ENCODE assay signal across 21 cellular contexts in genomic region chr3:4550957-4551754, GRCh38. TPM values are rescaled to one million over a fixed set of nuclear protein-coding genes. Genes with fewer than 3 reads are reported as not detected.
DNase-seq lines count a peak whose midpoint lies in the region; ATAC-seq, FAIRE-seq and TF ChIP-seq lines count a peak whose summit lies in the region.
"Had no signal": no experiment of that assay in that cellular context is flagged by ENCODE, and none has a peak within 500 bp of the region (broad histone marks: within the 10 kb centered on the region; RNA-seq: fewer than 3 reads in every experiment).

No MANE protein-coding gene starts in this region.

- CTCF ChIA-PET in endothelial cell of umbilical vein (lab: Charles Lee): no interaction called here

- H3K79me2 ChIP-seq in endothelial cell of umbilical vein (ENCODE audit: control insufficient read depth, insufficient read depth, low read length): no peaks in the 10 kb centered on the region

- FAIRE-seq in endothelial cell of umbilical vein (lab: Jason Lieb, UNC): peak; percentile 44

- TF ChIP-seq POLR2A in Peyer's patch (IDR thresholded peaks at IDR 0.05) (no peak), endothelial cell of umbilical vein (IDR thresholded peaks at IDR 0.05; ENCODE audit: low read depth, low read length) (no peak), spleen (IDR thresholded peaks at IDR 0.05) (no peak)

- no peak overlapping the region for H3K9ac ChIP-seq in endothelial cell of umbilical vein (replicated peaks; ENCODE audit: extremely low read depth, insufficient read depth, low read length)
- H3K9ac ChIP-seq: GM23248 had no signal

- H3K9me3 ChIP-seq in Peyer's patch: no peaks in the 10 kb centered on the region
- H3K9me3 ChIP-seq in endothelial cell of umbilical vein (replicated peaks; ENCODE audit: control insufficient read depth, insufficient read depth, low read length): no peaks in the 10 kb centered on the region
- H3K9me3 ChIP-seq in spleen: peaks cover 0 to 1% (median under 1%) of the 10 kb centered on the region in 8 donors
- H3K9me3 ChIP-seq: prostate gland had no signal

- H2AFZ ChIP-seq in endothelial cell of umbilical vein (ENCODE audit: low read depth, low read length): no peak overlapping the region
- H2AFZ ChIP-seq: GM23248 had no signal

- DNase-seq in Peyer's patch: no peak
- DNase-seq in endothelial cell of umbilical vein (ENCODE audit: low read depth, low spot score): no peak
- peak; percentile 50 for DNase-seq in left kidney (ENCODE audit: low read depth, low spot score)
- DNase-seq in spleen: no peak
- no peak for DNase-seq in OCI-M1 (lab: John Stamatoyannopoulos, UW)
- DNase-seq in hypothalamus (lab: John Stamatoyannopoulos, UW): no peak
- DNase-seq in activated CD8-positive, alpha-beta memory T cell treated with anti-CD3 and anti-CD28 coated beads for 24 hours: no peak
- DNase-seq: activated CD4-positive, alpha-beta T cell treated with anti-CD3 and anti-CD28 coated beads for 36 hours; activated CD8-positive, alpha-beta memory T cell treated with anti-CD3 and anti-CD28 coated beads, Interleukin-2, amount 10 ng/mL, durations not matched to agents 7 days and 5 days; activated effector memory CD4-positive, alpha-beta T cell treated with Interleukin-2 at 50 U/mL for 16 hours; amniotic stem cell; central memory CD4-positive, alpha-beta T cell; GM23248; left colon; naive thymus-derived CD4-positive, alpha-beta T cell; NCI-H1694 treated with DMSO at 0.1 percent for 48 hours; NCI-H226; stimulated activated naive CD4-positive, alpha-beta T cell; T-helper 9 cell had no signal

- no peaks in the 10 kb centered on the region for H3K4me1 ChIP-seq in Peyer's patch
- peaks cover 2% of the 10 kb centered on the region for H3K4me1 ChIP-seq in endothelial cell of umbilical vein (ENCODE audit: control insufficient read depth, extremely low read depth, insufficient read depth, low read length)
- peaks cover 0 to 58% (median 5%) of the 10 kb centered on the region in 6 donors for H3K4me1 ChIP-seq in spleen
- H3K4me1 ChIP-seq: prostate gland had no signal

- H4K20me1 ChIP-seq in endothelial cell of umbilical vein (replicated peaks; ENCODE audit: control insufficient read depth, extremely low read depth, insufficient read depth, low read length): no peaks in the 10 kb centered on the region

- H3K27ac ChIP-seq in Peyer's patch (peak overlapping the region in 3 of 4 donors; percentile 31 to 43 (median 33)), endothelial cell of umbilical vein (ENCODE audit: insufficient read depth, low read depth, low read length) (no peak overlapping the region), spleen (peak overlapping the region in 6 of 8 donors; percentile 9 to 65 (median 45))
- H3K27ac ChIP-seq: GM23248, prostate gland had no signal

- no peak for ATAC-seq in HG03460 (IDR thresholded peaks at IDR 0.05; ENCODE audit: unreplicated experiment)
- ATAC-seq: activated CD4-positive, alpha-beta T cell treated with anti-CD3 and anti-CD28 coated beads for 36 hours; activated CD8-positive, alpha-beta memory T cell treated with anti-CD3 and anti-CD28 coated beads, Interleukin-2, amount 10 ng/mL, durations not matched to agents 7 days and 5 days; left colon; naive thymus-derived CD4-positive, alpha-beta T cell had no signal

- dilution Hi-C loops in endothelial cell of umbilical vein (cut with MboI; ENCODE audit: extremely low pct_ligation_motif_present, low sequenced_read_pairs): no loop called here

- no peaks in the 10 kb centered on the region for H3K27me3 ChIP-seq in Peyer's patch
- no peaks in the 10 kb centered on the region for H3K27me3 ChIP-seq in endothelial cell of umbilical vein (ENCODE audit: control insufficient read depth in 2 of 2, insufficient read depth in 2 of 2, low read length in 2 of 2)
- no peaks in the 10 kb centered on the region for H3K27me3 ChIP-seq in spleen (replicated peaks in 1 of 7)

- H3K9me1 ChIP-seq in endothelial cell of umbilical vein (replicated peaks; ENCODE audit: control insufficient read depth, extremely low read depth, insufficient read depth, low read length): no peaks in the 10 kb centered on the region

- TF ChIP-seq CTCF in Peyer's patch (IDR thresholded peaks at IDR 0.05): no peak
- TF ChIP-seq CTCF in endothelial cell of umbilical vein (IDR thresholded peaks at IDR 0.05; ENCODE audit: extremely low read depth in 1 of 2, insufficient read depth in 1 of 2, low read depth in 1 of 2, low read length in 2 of 2): no peak
- no peak for TF ChIP-seq CTCF in spleen (IDR thresholded peaks at IDR 0.05 in 8 of 11, conservative IDR thresholded peaks at IDR 0.05 in 3 of 11)

- intact Hi-C loops in endothelial cell of umbilical vein (cut with micrococcal nuclease) (no loop called here), spleen (cut with DNase I; ENCODE audit: low total_unique reads) (no loop called here)

- no peak overlapping the region for H3K4me3 ChIP-seq in Peyer's patch
- no peak overlapping the region for H3K4me3 ChIP-seq in endothelial cell of umbilical vein (replicated peaks in 1 of 3; ENCODE audit: insufficient read depth in 1 of 3, low read depth in 1 of 3, low read length in 3 of 3)
- H3K4me3 ChIP-seq in spleen: no peak overlapping the region
- H3K4me3 ChIP-seq: GM23248, prostate gland had no signal

- WGBS in spleen, 5 donors: 73 to 85% (median 80%) methylated on average over 5 of the region's 5 CpGs

- no peak overlapping the region for H3K4me2 ChIP-seq in endothelial cell of umbilical vein (ENCODE audit: insufficient read depth, low read length)

- POLR2A ChIA-PET in endothelial cell of umbilical vein (lab: Charles Lee): interaction anchor here (1.5 kb wide), 1 partner anchor 58 kb away, joined by 4 read pairs; the partner anchor contains the start of gene ITPR1

- BruUV-seq in endothelial cell of umbilical vein (replicated peaks; lab: Mats Ljungman, UMichigan): no TSS peak

- H3K36me3 ChIP-seq in Peyer's patch: no peaks in the 10 kb centered on the region
- H3K36me3 ChIP-seq in endothelial cell of umbilical vein (ENCODE audit: control insufficient read depth in 2 of 2, extremely low read depth in 1 of 2, insufficient read depth in 2 of 2, low read length in 2 of 2): no peaks in the 10 kb centered on the region
- peaks cover 0 to 12% (median 0%) of the 10 kb centered on the region in 6 donors for H3K36me3 ChIP-seq in spleen
- H3K36me3 ChIP-seq: prostate gland had no signal

TF ChIP-seq in endothelial cell of umbilical vein, 7 proteins besides CTCF, POLR2A, EP300 and RAD21:
- no peak for TF ChIP-seq FOS (IDR thresholded peaks at IDR 0.05; ENCODE audit: borderline replicate concordance, insufficient read depth, low read length)
- TF ChIP-seq JUN (IDR thresholded peaks at IDR 0.05; ENCODE audit: borderline replicate concordance, insufficient read depth, insufficient read length, low read depth): no peak
- no peak for TF ChIP-seq MYC (IDR thresholded peaks at IDR 0.05; ENCODE audit: low read depth, low read length)
- no peak for TF ChIP-seq POLR2AphosphoS5 (IDR thresholded peaks at IDR 0.05; ENCODE audit: insufficient read depth, low read depth, low read length)
- TF ChIP-seq EZH2 (IDR thresholded peaks at IDR 0.05; ENCODE audit: borderline replicate concordance, low read depth, low read length, severe bottlenecking): no peak
- TF ChIP-seq MAX (IDR thresholded peaks at IDR 0.05; ENCODE audit: insufficient read depth, insufficient read length): no peak
- TF ChIP-seq GATA2 (IDR thresholded peaks at IDR 0.05; ENCODE audit: insufficient read depth, insufficient read length, low read depth, low read length): no peak

RNA-seq across cellular contexts. Expression of gene ITPR1, which starts 58.0 kb away (rescaled TPM):
- total RNA-seq in Peyer's patch: 100 to 1,000 TPM in 1 of 4 donors, 10 to 100 TPM in 3; 13.3 to 142 (median 22.7) TPM
- 16.1 and 18.0 TPM in 2 replicates for total RNA-seq in endothelial cell of umbilical vein
- 3.2 and 5.1 TPM in 2 replicates for polyA plus RNA-seq in endothelial cell of umbilical vein
- 5.5 and 5.9 TPM in 2 replicates for polyA plus RNA-seq in endothelial cell of umbilical vein (2011; cell fraction: cytosol; rRNA removed)
- polyA plus RNA-seq in endothelial cell of umbilical vein (2011; cell fraction: nucleus; rRNA removed): 16.2 and 19.6 TPM in 2 replicates
- 7.3 and 8.4 TPM in 2 replicates for polyA plus RNA-seq in endothelial cell of umbilical vein (2012)
- 31.9 and 37.1 TPM in 2 replicates for polyA minus RNA-seq in endothelial cell of umbilical vein
- polyA minus RNA-seq in endothelial cell of umbilical vein (2011; cell fraction: cytosol; rRNA and poly(A)+ RNA removed): 188 TPM
- 68.1 and 70.9 TPM in 2 replicates for polyA minus RNA-seq in endothelial cell of umbilical vein (2011; cell fraction: nucleus; rRNA and poly(A)+ RNA removed)
- total RNA-seq in spleen: 100 to 1,000 TPM; 109 to 194 (median 131) TPM
- 10 to 100 TPM; 17.5 to 20.0 (median 19.7) TPM for polyA plus RNA-seq in spleen
